ENCODE assay signal across 14 cellular contexts in genomic region chr22:23781533-23781932, GRCh38. TPM values are rescaled to one million over a fixed set of nuclear protein-coding genes. Genes with fewer than 3 reads are reported as not detected.
DNase-seq lines count a peak whose midpoint lies in the region; ATAC-seq and TF ChIP-seq lines count a peak whose summit lies in the region.
"Had no signal": no experiment of that assay in that cellular context is flagged by ENCODE, and none has a peak within 500 bp of the region (broad histone marks: within the 10 kb centered on the region; RNA-seq: fewer than 3 reads in every experiment).

No MANE protein-coding gene starts in this region.

- DNase-seq in A172 (ENCODE audit: low spot score) (peak; percentile 69), HK-2 (ENCODE audit: unreplicated experiment) (peak; percentile 54), astrocyte of the spinal cord (ENCODE audit: low read depth, low spot score) (peak; percentile 32), iris pigment epithelial cell (ENCODE audit: low read depth) (peak; percentile 42), right atrium auricular region (ENCODE audit: low spot score) (no peak), immature natural killer cell (no peak), DMS153 (lab: John Stamatoyannopoulos, UW) (no peak)
- DNase-seq: activated CD4-positive, alpha-beta T cell treated with anti-CD3 and anti-CD28 coated beads, Interleukin-2, amount 50 U/mL, for 1 hour; activated naive CD4-positive, alpha-beta T cell treated with anti-CD3 and anti-CD28 coated beads, Interleukin-2, amount 10 ng/mL, durations not matched to agents 7 days and 5 days; effector CD8-positive, alpha-beta T cell; GDM1; NCI-H446 treated with DMSO at 0.1 percent for 48 hours had no signal

- H3K36me3 Mint-ChIP-seq in immature natural killer cell = no peaks in the 10 kb centered on the region
- H3K36me3 Mint-ChIP-seq: activated naive CD4-positive, alpha-beta T cell treated with anti-CD3 and anti-CD28 coated beads, Interleukin-2, amount 10 ng/mL, durations not matched to agents 7 days and 5 days had no signal

- peaks cover 15 to 16% of the 10 kb centered on the region in 2 donors for H3K4me1 Mint-ChIP-seq in immature natural killer cell

- H3K9me3 ChIP-seq in right atrium auricular region = no peaks in the 10 kb centered on the region
- H3K9me3 ChIP-seq: mucosa of descending colon had no signal

- H3K27me3 ChIP-seq in right atrium auricular region = no peaks in the 10 kb centered on the region

- TF ChIP-seq CTCF in astrocyte of the spinal cord (IDR thresholded peaks at IDR 0.05; ENCODE audit: low read depth, low read length) (no peak), right atrium auricular region (IDR thresholded peaks at IDR 0.05) (no peak)

- H3K4me3 Mint-ChIP-seq in immature natural killer cell = no peak overlapping the region
- H3K4me3 Mint-ChIP-seq: activated naive CD4-positive, alpha-beta T cell treated with anti-CD3 and anti-CD28 coated beads, Interleukin-2, amount 10 ng/mL, durations not matched to agents 7 days and 5 days had no signal

- no peaks in the 10 kb centered on the region for H3K36me3 ChIP-seq in right atrium auricular region

- H3K27ac ChIP-seq in right atrium auricular region = no peak overlapping the region

- ATAC-seq in HG03439 (IDR thresholded peaks at IDR 0.05; ENCODE audit: unreplicated experiment) = no peak
- ATAC-seq: mucosa of descending colon had no signal

- H3K9me3 Mint-ChIP-seq in immature natural killer cell = no peaks in the 10 kb centered on the region
- H3K9me3 Mint-ChIP-seq: activated naive CD4-positive, alpha-beta T cell treated with anti-CD3 and anti-CD28 coated beads, Interleukin-2, amount 10 ng/mL, durations not matched to agents 7 days and 5 days had no signal

- H3K27me3 Mint-ChIP-seq in immature natural killer cell (ENCODE audit: low read depth in 3 of 3) = peaks cover 0 to 2% (median 1%) of the 10 kb centered on the region in 3 donors

- peaks cover 0 to 24% of the 10 kb centered on the region in 2 donors for H3K4me1 ChIP-seq in right atrium auricular region

- in situ Hi-C loops in astrocyte of the spinal cord (cut with HindIII; ENCODE audit: low sequenced_read_pairs) = no loop called here

- H3K27ac Mint-ChIP-seq in immature natural killer cell = no peak overlapping the region
- H3K27ac Mint-ChIP-seq: activated naive CD4-positive, alpha-beta T cell treated with anti-CD3 and anti-CD28 coated beads, Interleukin-2, amount 10 ng/mL, durations not matched to agents 7 days and 5 days had no signal

- H3K4me3 ChIP-seq in astrocyte of the spinal cord (ENCODE audit: low read depth, low read length) = no peak overlapping the region
- H3K4me3 ChIP-seq in right atrium auricular region = no peak overlapping the region
- H3K4me3 ChIP-seq: mucosa of descending colon had no signal

RNA-seq across cellular contexts. Expression of gene SMARCB1, which starts 5.2 kb away (rescaled TPM):
- total RNA-seq in A172 (2014; rRNA removed; shearing (Covaris generic)) = 69.1 and 168 TPM in 2 replicates
- total RNA-seq in right atrium auricular region = 10 to 100 TPM; 41.4 to 45.9 TPM
- polyA plus RNA-seq in immature natural killer cell = 10 to 100 TPM; 28.5 to 49.5 (median 40.3) TPM

RNA-seq across cellular contexts. Expression of gene MMP11, which starts 8.9 kb away (rescaled TPM):
- total RNA-seq in A172 (2014; rRNA removed; shearing (Covaris generic)) = 8.2 and 10.3 TPM in 2 replicates
- 10 to 100 TPM in 1 of 2 donors, 1 to 10 TPM in 1; 2.2 to 12.3 TPM for total RNA-seq in right atrium auricular region
- 1 to 10 TPM in 2 of 3 donors, under 1 TPM in 1; 0.76 to 1.7 (median 1.2) TPM for polyA plus RNA-seq in immature natural killer cell

RNA-seq across cellular contexts. Expression of gene CHCHD10, which starts 13.8 kb away (rescaled TPM):
- total RNA-seq in A172 (2014; rRNA removed; shearing (Covaris generic)) = 2.6 and 17.3 TPM in 2 replicates
- total RNA-seq in right atrium auricular region = 100 to 1,000 TPM; 213 to 319 TPM
- 1 to 10 TPM; 5.7 to 9.3 (median 8.1) TPM for polyA plus RNA-seq in immature natural killer cell

RNA-seq across cellular contexts. Expression of gene C22orf15, which starts 18.7 kb away (rescaled TPM):
- 0.26 and 0.40 TPM in 2 replicates for total RNA-seq in A172 (2014; rRNA removed; shearing (Covaris generic))
- total RNA-seq in right atrium auricular region = not detected
- polyA plus RNA-seq in immature natural killer cell = 1 to 10 TPM in 1 of 3 donors, not detected in 2; 1.1 TPM

RNA-seq across cellular contexts. Expression of gene VPREB3, which starts 27.3 kb away (rescaled TPM):
- not detected in 2 replicates for total RNA-seq in A172 (2014; rRNA removed; shearing (Covaris generic))
- not detected for total RNA-seq in right atrium auricular region
- 1 to 10 TPM in 1 of 3 donors, not detected in 2; 1.3 TPM for polyA plus RNA-seq in immature natural killer cell

Comparison
In these comparisons a context has a peak if more than half of its experiments do, and no peak if none do; other contexts are left out.
1. DNase-seq: peak in A172 (single experiment), HK-2 (single experiment), astrocyte of the spinal cord (single experiment) and iris pigment epithelial cell (single experiment); none in right atrium auricular region (single experiment), immature natural killer cell (0 of 3) and DMS153 (single experiment).
2. RNA of gene CHCHD10, which starts 13.8 kb away (total RNA-seq): 213 to 319 TPM in right atrium auricular region; 2.6 to 17.3 TPM in A172; every median in the first group is over 10 times any median in the second.